8 cellular contexts compared by ENCODE assay signal in the genomic region with DNA sequence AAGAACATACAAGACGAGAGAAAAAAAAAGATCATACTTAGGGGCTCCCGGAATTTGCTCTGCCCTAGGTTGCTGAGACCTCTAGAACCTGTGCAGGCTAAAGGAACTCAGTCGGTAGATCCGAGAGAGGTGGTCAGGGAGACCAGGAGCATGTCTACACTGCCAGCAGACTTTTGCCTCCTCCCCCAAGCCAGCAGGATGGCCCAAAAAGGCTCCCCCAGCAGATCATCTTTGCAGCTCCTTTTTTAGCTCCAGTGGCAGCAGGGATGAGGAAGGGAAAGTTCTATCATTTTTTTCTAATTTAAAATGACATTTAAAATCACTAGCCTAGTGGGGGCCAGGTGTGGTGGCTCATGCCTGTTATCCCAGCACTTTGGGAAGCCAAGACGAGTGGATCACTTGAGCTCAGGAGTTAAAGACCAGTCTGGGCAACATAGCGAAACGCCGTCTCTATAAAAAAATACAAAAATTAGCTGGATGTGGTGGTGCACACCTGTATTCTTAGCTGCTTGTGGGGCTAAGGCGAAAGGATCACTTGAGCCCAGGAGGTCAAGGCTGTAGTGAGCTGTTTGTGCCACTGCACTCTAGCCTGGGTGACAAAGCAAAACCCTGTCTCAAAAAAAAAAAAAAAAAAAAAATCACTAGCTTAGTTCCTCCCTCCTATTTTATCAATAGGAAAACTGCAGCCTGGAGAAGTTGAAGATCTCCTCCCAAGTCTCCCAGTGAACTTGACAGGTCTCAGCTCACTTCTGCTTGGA.
DNase-seq lines count a peak whose midpoint lies in the region; ATAC-seq and TF ChIP-seq lines count a peak whose summit lies in the region.

No MANE protein-coding gene starts in this region.

- no peak for ATAC-seq in HG02852 (IDR thresholded peaks at IDR 0.05; ENCODE audit: unreplicated experiment)

- TF ChIP-seq CTCF in type B pancreatic cell (conservative IDR thresholded peaks at IDR 0.05), result no peak

- H3K4me1 Mint-ChIP-seq in activated naive CD4-positive, alpha-beta T cell treated with anti-CD3 and anti-CD28 coated beads for 36 hours (ENCODE audit: low read depth), result peaks cover 40% of the 10 kb centered on the region
- peaks cover 56% of the 10 kb centered on the region for H3K4me1 Mint-ChIP-seq in type B pancreatic cell (ENCODE audit: unreplicated experiment)

- H3K9me3 ChIP-seq in adipocyte (ENCODE audit: control insufficient read depth, low read length), result no peaks in the 10 kb centered on the region
- H3K9me3 ChIP-seq in mesodermal cell (ENCODE audit: control insufficient read depth, low read length), result no peaks in the 10 kb centered on the region

- H3K36me3 ChIP-seq in adipocyte (ENCODE audit: control insufficient read depth, insufficient read depth, low read length, severe bottlenecking) (no peaks in the 10 kb centered on the region), mesodermal cell (ENCODE audit: control insufficient read depth, insufficient read depth, low read length) (peaks cover 74% of the 10 kb centered on the region)

- peak overlapping the region; percentile 78 for H3K9ac ChIP-seq in adipocyte (ENCODE audit: low read length)

- DNase-seq in activated naive CD4-positive, alpha-beta T cell treated with anti-CD3 and anti-CD28 coated beads for 36 hours, result no peak
- DNase-seq in activated naive CD4-positive, alpha-beta T cell treated with anti-CD3 and anti-CD28 coated beads, Interleukin-2, amount 50 U/mL, for 16 hours, result no peak
- DNase-seq in adipocyte (ENCODE audit: low read depth) (no peak), type B pancreatic cell (ENCODE audit: extremely low spot score, unreplicated experiment) (no peak), G401 (ENCODE audit: low spot score) (no peak), SIG-M5 treated with dmso at 0.1 percent for 504 hours (lab: John Stamatoyannopoulos, UW; ENCODE audit: unreplicated experiment) (no peak)

- peak overlapping the region; percentile 38 for H3K4me3 Mint-ChIP-seq in activated naive CD4-positive, alpha-beta T cell treated with anti-CD3 and anti-CD28 coated beads for 36 hours
- peak overlapping the region; percentile 58 for H3K4me3 Mint-ChIP-seq in type B pancreatic cell

- H3K4me1 ChIP-seq in adipocyte (ENCODE audit: control insufficient read depth, insufficient read depth, low read length) (peaks cover 54% of the 10 kb centered on the region), mesodermal cell (ENCODE audit: control insufficient read depth, insufficient read depth, low read length, poor library complexity, severe bottlenecking) (peaks cover 80% of the 10 kb centered on the region)

- no peaks in the 10 kb centered on the region for H3K36me3 Mint-ChIP-seq in activated naive CD4-positive, alpha-beta T cell treated with anti-CD3 and anti-CD28 coated beads for 36 hours (ENCODE audit: low read depth)
- no peaks in the 10 kb centered on the region for H3K36me3 Mint-ChIP-seq in type B pancreatic cell

- H3K9me3 Mint-ChIP-seq in activated naive CD4-positive, alpha-beta T cell treated with anti-CD3 and anti-CD28 coated beads for 36 hours, result no peaks in the 10 kb centered on the region
- H3K9me3 Mint-ChIP-seq in type B pancreatic cell, result no peaks in the 10 kb centered on the region

- CTCF ChIA-PET in activated naive CD4-positive, alpha-beta T cell treated with anti-CD3 and anti-CD28 coated beads for 36 hours (lab: Charles Lee), result interaction anchor here (0.6 to 2.7 kb wide), 7 partner anchors 8 to 458 kb away, joined by 3 to 7 read pairs (median 4); no protein-coding TSS in a partner anchor

- 91 to 96% methylated on average over 6 to 7 of the region's 9 CpGs for WGBS in mesodermal cell (ENCODE audit: insufficient coverage in 2 of 2), 2 experiments

- peak overlapping the region; percentile 24 for H3K27ac ChIP-seq in mesodermal cell (ENCODE audit: low read depth, low read length, severe bottlenecking)

- peak overlapping the region; percentile 67 for H3K4me3 ChIP-seq in adipocyte (ENCODE audit: low read length)
- no peak overlapping the region for H3K4me3 ChIP-seq in mesodermal cell (ENCODE audit: extremely low read depth, insufficient read depth, low read length, poor library complexity, severe bottlenecking)

- intact Hi-C loops in activated naive CD4-positive, alpha-beta T cell treated with anti-CD3 and anti-CD28 coated beads for 36 hours (cut with micrococcal nuclease), result no loop called here

- in situ Hi-C loops in G401 (cut with HindIII; ENCODE audit: low sequenced_read_pairs), result no loop called here

- H3K27me3 ChIP-seq in adipocyte (replicated peaks; ENCODE audit: control insufficient read depth, insufficient read depth, low read length), result no peaks in the 10 kb centered on the region

- H3K27ac Mint-ChIP-seq in activated naive CD4-positive, alpha-beta T cell treated with anti-CD3 and anti-CD28 coated beads for 36 hours, result peak overlapping the region; percentile 57
- H3K27ac Mint-ChIP-seq in type B pancreatic cell, result peak overlapping the region; percentile 94

- no peaks in the 10 kb centered on the region for H3K27me3 Mint-ChIP-seq in activated naive CD4-positive, alpha-beta T cell treated with anti-CD3 and anti-CD28 coated beads for 36 hours (ENCODE audit: low read depth)
- no peaks in the 10 kb centered on the region for H3K27me3 Mint-ChIP-seq in type B pancreatic cell
